In the genomic region with DNA sequence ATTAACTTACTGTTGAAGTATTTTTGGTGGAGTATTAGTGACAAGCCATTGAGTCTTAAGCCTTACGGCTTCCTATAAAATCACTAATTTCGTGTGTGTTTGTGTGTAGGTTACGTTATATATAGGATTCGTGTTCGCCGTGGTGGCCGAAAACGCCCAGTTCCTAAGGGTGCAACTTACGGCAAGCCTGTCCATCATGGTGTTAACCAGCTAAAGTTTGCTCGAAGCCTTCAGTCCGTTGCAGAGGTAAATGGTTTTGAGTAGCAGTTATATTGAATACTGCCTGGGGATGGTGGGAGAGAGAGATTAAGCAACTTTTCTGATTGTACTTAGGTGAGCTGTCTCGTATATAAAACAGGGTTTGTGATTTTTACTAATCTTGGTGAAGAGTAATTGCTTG, we compare ENCODE assay signal across 8 cellular contexts. TPM values are rescaled to one million over a fixed set of nuclear protein-coding genes. Genes with fewer than 3 reads are reported as not detected.
A peak's percentile ranks its signal among the peaks of the same experiment; 100 is the strongest.
DNase-seq lines count a peak whose midpoint lies in the region; ATAC-seq and TF ChIP-seq lines count a peak whose summit lies in the region.
"Not testable (repeated sequence)": the region's sequence is repeated elsewhere in the genome, so short reads cannot be mapped to it uniquely, and the experiment has no call there.

No MANE protein-coding gene starts in this region.

- peaks cover 27% of the 10 kb centered on the region for H3K36me3 ChIP-seq in SK-N-MC (ENCODE audit: insufficient read depth, low read length)
- not testable (repeated sequence) for H3K36me3 ChIP-seq in endocrine pancreas (ENCODE audit: control insufficient read depth, insufficient read depth, low read length)
- peaks cover 13% of the 10 kb centered on the region for H3K36me3 ChIP-seq in iPS-15b (ENCODE audit: control insufficient read depth, insufficient read depth, low read length)

- not testable (repeated sequence) for ATAC-seq in natural killer cell treated with Interleukin-12 subunit alpha and Interleukin-12 subunit beta and Interleukin-15 and Interleukin-18, amount 100 ng/mL, for 72 hours; stimulated activated memory B cell treated with anti-CD40 and anti-IgM and Interleukin-4, amounts not matched to agents 10 μg/mL and 1 μg/mL and 100 μg/mL, for 72 hours

- POLR2A ChIA-PET in HEK293T (lab: Yijun Ruan, JAX), result interaction anchor here (0.7 to 2.8 kb wide), 8 partner anchors 9 to 81 kb away, joined by 3 to 62 read pairs (median 18); no protein-coding TSS in a partner anchor

- peak overlapping the region; percentile 99 for H3K27ac Mint-ChIP-seq in activated naive CD8-positive, alpha-beta T cell treated with anti-CD3 and anti-CD28 coated beads for 36 hours
- peak overlapping the region; percentile 96 to 99 for H3K27ac Mint-ChIP-seq in natural killer cell treated with Interleukin-12 subunit alpha and Interleukin-12 subunit beta and Interleukin-15 and Interleukin-18, amount 100 ng/mL, for 72 hours
- peak overlapping the region; percentile 99 for H3K27ac Mint-ChIP-seq in stimulated activated memory B cell treated with anti-CD40 and anti-IgM and Interleukin-4, amounts not matched to agents 10 μg/mL and 1 μg/mL and 100 μg/mL, for 72 hours

- peaks cover 39% of the 10 kb centered on the region for H3K4me1 Mint-ChIP-seq in activated naive CD8-positive, alpha-beta T cell treated with anti-CD3 and anti-CD28 coated beads for 36 hours
- peaks cover 30 to 49% of the 10 kb centered on the region in 2 donors for H3K4me1 Mint-ChIP-seq in natural killer cell treated with Interleukin-12 subunit alpha and Interleukin-12 subunit beta and Interleukin-15 and Interleukin-18, amount 100 ng/mL, for 72 hours (ENCODE audit: low read depth in 2 of 2)
- H3K4me1 Mint-ChIP-seq in stimulated activated memory B cell treated with anti-CD40 and anti-IgM and Interleukin-4, amounts not matched to agents 10 μg/mL and 1 μg/mL and 100 μg/mL, for 72 hours, result peaks cover 47% of the 10 kb centered on the region

- 0 out of 2 replicates have a peak overlapping the region, but pooled peaks have one; percentile 19 for H3K27ac ChIP-seq in SK-N-MC

- H3K4me3 ChIP-seq in AG09309 (ENCODE audit: control insufficient read depth, low read depth, low read length) (peak overlapping the region; percentile 71), SK-N-MC (peak overlapping the region; percentile 90), endocrine pancreas (ENCODE audit: control insufficient read depth, insufficient read depth, low read length) (peak overlapping the region; percentile 96), iPS-15b (ENCODE audit: low read depth, low read length) (peak overlapping the region; percentile 94)

- DNase-seq in AG09309 (ENCODE audit: low read depth); HEK293T (ENCODE audit: extremely low spot score); SK-N-MC (ENCODE audit: low read depth, low spot score); activated naive CD8-positive, alpha-beta T cell treated with anti-CD3 and anti-CD28 coated beads for 36 hours; natural killer cell treated with Interleukin-12 subunit alpha and Interleukin-12 subunit beta and Interleukin-15 and Interleukin-18, amount 100 ng/mL, for 72 hours (ENCODE audit: low spot score): not testable (repeated sequence)

- peaks cover 44% of the 10 kb centered on the region for H3K36me3 Mint-ChIP-seq in activated naive CD8-positive, alpha-beta T cell treated with anti-CD3 and anti-CD28 coated beads for 36 hours
- peaks cover 31% of the 10 kb centered on the region for H3K36me3 Mint-ChIP-seq in natural killer cell treated with Interleukin-12 subunit alpha and Interleukin-12 subunit beta and Interleukin-15 and Interleukin-18, amount 100 ng/mL, for 72 hours
- H3K36me3 Mint-ChIP-seq in stimulated activated memory B cell treated with anti-CD40 and anti-IgM and Interleukin-4, amounts not matched to agents 10 μg/mL and 1 μg/mL and 100 μg/mL, for 72 hours, result peaks cover 46% of the 10 kb centered on the region

- not testable (repeated sequence) for H3K27me3 Mint-ChIP-seq in activated naive CD8-positive, alpha-beta T cell treated with anti-CD3 and anti-CD28 coated beads for 36 hours; natural killer cell treated with Interleukin-12 subunit alpha and Interleukin-12 subunit beta and Interleukin-15 and Interleukin-18, amount 100 ng/mL, for 72 hours; stimulated activated memory B cell treated with anti-CD40 and anti-IgM and Interleukin-4, amounts not matched to agents 10 μg/mL and 1 μg/mL and 100 μg/mL, for 72 hours

- H3K9ac ChIP-seq in SK-N-MC (ENCODE audit: insufficient read length) (peak overlapping the region; percentile 92), endocrine pancreas (ENCODE audit: control insufficient read depth, insufficient read depth, low read length) (peak overlapping the region; percentile 97), iPS-15b (ENCODE audit: low read depth, low read length) (peak overlapping the region; percentile 99)

- peaks cover 36% of the 10 kb centered on the region for H3K4me1 ChIP-seq in endocrine pancreas (ENCODE audit: control insufficient read depth, insufficient read depth, low read length)
- H3K4me1 ChIP-seq in iPS-15b (ENCODE audit: control insufficient read depth, insufficient read depth, low read length), result not testable (repeated sequence)

- H3K4me3 Mint-ChIP-seq in activated naive CD8-positive, alpha-beta T cell treated with anti-CD3 and anti-CD28 coated beads for 36 hours, result peak overlapping the region; percentile 97
- peak overlapping the region; percentile 98 for H3K4me3 Mint-ChIP-seq in natural killer cell treated with Interleukin-12 subunit alpha and Interleukin-12 subunit beta and Interleukin-15 and Interleukin-18, amount 100 ng/mL, for 72 hours
- peak overlapping the region; percentile 98 for H3K4me3 Mint-ChIP-seq in stimulated activated memory B cell treated with anti-CD40 and anti-IgM and Interleukin-4, amounts not matched to agents 10 μg/mL and 1 μg/mL and 100 μg/mL, for 72 hours

- H3K27me3 ChIP-seq in endocrine pancreas (ENCODE audit: control insufficient read depth, insufficient read depth, low read length); iPS-15b (ENCODE audit: control insufficient read depth, insufficient read depth, low read length): not testable (repeated sequence)

- not testable (repeated sequence) for TF ChIP-seq CTCF in AG09309 (IDR thresholded peaks at IDR 0.05; ENCODE audit: control insufficient read depth, insufficient read depth, low read depth, low read length, missing control alignments)

- H3K9me3 Mint-ChIP-seq in activated naive CD8-positive, alpha-beta T cell treated with anti-CD3 and anti-CD28 coated beads for 36 hours; natural killer cell treated with Interleukin-12 subunit alpha and Interleukin-12 subunit beta and Interleukin-15 and Interleukin-18, amount 100 ng/mL, for 72 hours; stimulated activated memory B cell treated with anti-CD40 and anti-IgM and Interleukin-4, amounts not matched to agents 10 μg/mL and 1 μg/mL and 100 μg/mL, for 72 hours: not testable (repeated sequence)

- H3K9me3 ChIP-seq in SK-N-MC (ENCODE audit: low read depth, low read length); endocrine pancreas (ENCODE audit: control insufficient read depth, low read length); iPS-15b (ENCODE audit: control insufficient read depth, insufficient read depth, low read length): not testable (repeated sequence)

- CTCF ChIA-PET in HEK293T (lab: Yijun Ruan, JAX), result not testable (repeated sequence)

TF ChIP-seq in HEK293T, 16 proteins besides CTCF, POLR2A, EP300 and RAD21:
- TF ChIP-seq, protein P1, sequence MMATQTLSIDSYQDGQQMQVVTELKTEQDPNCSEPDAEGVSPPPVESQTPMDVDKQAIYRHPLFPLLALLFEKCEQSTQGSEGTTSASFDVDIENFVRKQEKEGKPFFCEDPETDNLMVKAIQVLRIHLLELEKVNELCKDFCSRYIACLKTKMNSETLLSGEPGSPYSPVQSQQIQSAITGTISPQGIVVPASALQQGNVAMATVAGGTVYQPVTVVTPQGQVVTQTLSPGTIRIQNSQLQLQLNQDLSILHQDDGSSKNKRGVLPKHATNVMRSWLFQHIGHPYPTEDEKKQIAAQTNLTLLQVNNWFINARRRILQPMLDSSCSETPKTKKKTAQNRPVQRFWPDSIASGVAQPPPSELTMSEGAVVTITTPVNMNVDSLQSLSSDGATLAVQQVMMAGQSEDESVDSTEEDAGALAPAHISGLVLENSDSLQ (IDR thresholded peaks at IDR 0.05), result peak; percentile 73

RNA-seq across cellular contexts. Expression of a gene that starts 1.4 kb away (rescaled TPM):
- 1,000 to 10,000 TPM; 2,473 to 2,489 TPM for total RNA-seq in activated naive CD8-positive, alpha-beta T cell treated with anti-CD3 and anti-CD28 coated beads for 36 hours
- total RNA-seq in natural killer cell treated with Interleukin-12 subunit alpha and Interleukin-12 subunit beta and Interleukin-15 and Interleukin-18, amount 100 ng/mL, for 72 hours, result 1,000 to 10,000 TPM; 1,150 to 1,334 TPM

RNA-seq across cellular contexts. Expression of a gene that starts 1.5 kb away (rescaled TPM):
- 1 to 10 TPM; 6.4 to 6.9 TPM for total RNA-seq in activated naive CD8-positive, alpha-beta T cell treated with anti-CD3 and anti-CD28 coated beads for 36 hours
- 1 to 10 TPM; 4.9 to 6.7 TPM for total RNA-seq in natural killer cell treated with Interleukin-12 subunit alpha and Interleukin-12 subunit beta and Interleukin-15 and Interleukin-18, amount 100 ng/mL, for 72 hours

RNA-seq across cellular contexts. Expression of a gene that starts 26.8 kb away (rescaled TPM):
- 1 to 10 TPM; 4.8 to 5.0 TPM for total RNA-seq in activated naive CD8-positive, alpha-beta T cell treated with anti-CD3 and anti-CD28 coated beads for 36 hours
- total RNA-seq in natural killer cell treated with Interleukin-12 subunit alpha and Interleukin-12 subunit beta and Interleukin-15 and Interleukin-18, amount 100 ng/mL, for 72 hours, result 1 to 10 TPM; 4.2 to 5.2 TPM
